In genomic region chr9:122904823-122905710, GRCh38 we compare ENCODE assay signal across 8 cellular contexts. TPM values are rescaled to one million over a fixed set of nuclear protein-coding genes. Genes with fewer than 3 reads are reported as not detected.
A peak's percentile ranks its signal among the peaks of the same experiment; 100 is the strongest.
DNase-seq lines count a peak whose midpoint lies in the region; ATAC-seq, FAIRE-seq and TF ChIP-seq lines count a peak whose summit lies in the region.

A gene with protein sequence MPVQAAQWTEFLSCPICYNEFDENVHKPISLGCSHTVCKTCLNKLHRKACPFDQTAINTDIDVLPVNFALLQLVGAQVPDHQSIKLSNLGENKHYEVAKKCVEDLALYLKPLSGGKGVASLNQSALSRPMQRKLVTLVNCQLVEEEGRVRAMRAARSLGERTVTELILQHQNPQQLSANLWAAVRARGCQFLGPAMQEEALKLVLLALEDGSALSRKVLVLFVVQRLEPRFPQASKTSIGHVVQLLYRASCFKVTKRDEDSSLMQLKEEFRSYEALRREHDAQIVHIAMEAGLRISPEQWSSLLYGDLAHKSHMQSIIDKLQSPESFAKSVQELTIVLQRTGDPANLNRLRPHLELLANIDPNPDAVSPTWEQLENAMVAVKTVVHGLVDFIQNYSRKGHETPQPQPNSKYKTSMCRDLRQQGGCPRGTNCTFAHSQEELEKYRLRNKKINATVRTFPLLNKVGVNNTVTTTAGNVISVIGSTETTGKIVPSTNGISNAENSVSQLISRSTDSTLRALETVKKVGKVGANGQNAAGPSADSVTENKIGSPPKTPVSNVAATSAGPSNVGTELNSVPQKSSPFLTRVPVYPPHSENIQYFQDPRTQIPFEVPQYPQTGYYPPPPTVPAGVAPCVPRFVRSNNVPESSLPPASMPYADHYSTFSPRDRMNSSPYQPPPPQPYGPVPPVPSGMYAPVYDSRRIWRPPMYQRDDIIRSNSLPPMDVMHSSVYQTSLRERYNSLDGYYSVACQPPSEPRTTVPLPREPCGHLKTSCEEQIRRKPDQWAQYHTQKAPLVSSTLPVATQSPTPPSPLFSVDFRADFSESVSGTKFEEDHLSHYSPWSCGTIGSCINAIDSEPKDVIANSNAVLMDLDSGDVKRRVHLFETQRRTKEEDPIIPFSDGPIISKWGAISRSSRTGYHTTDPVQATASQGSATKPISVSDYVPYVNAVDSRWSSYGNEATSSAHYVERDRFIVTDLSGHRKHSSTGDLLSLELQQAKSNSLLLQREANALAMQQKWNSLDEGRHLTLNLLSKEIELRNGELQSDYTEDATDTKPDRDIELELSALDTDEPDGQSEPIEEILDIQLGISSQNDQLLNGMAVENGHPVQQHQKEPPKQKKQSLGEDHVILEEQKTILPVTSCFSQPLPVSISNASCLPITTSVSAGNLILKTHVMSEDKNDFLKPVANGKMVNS (minus strand): TSS chr9:122905359. CDS start chr9:122897509, 7,850 bp downstream.

- ATAC-seq in HG03460 (IDR thresholded peaks at IDR 0.05; ENCODE audit: unreplicated experiment) = peak; percentile 81

- peaks cover 1% of the 10 kb centered on the region for H3K36me3 ChIP-seq in BJ (ENCODE audit: control insufficient read depth, insufficient read depth, low read length)

- POLR2A ChIA-PET in BJ (lab: Charles Lee) = interaction anchor here (0.7 kb wide), 1 partner anchor 1183 kb away, joined by 3 read pairs; no protein-coding TSS in a partner anchor

- CTCF ChIA-PET in BJ (lab: Yijun Ruan, JAX) = interaction anchor here (1.3 to 1.5 kb wide), 2 partner anchors 12 to 86 kb away, joined by 3 to 4 read pairs; no protein-coding TSS in a partner anchor

- no peak for TF ChIP-seq CTCF in BJ (IDR thresholded peaks at IDR 0.05; ENCODE audit: insufficient read depth, low read depth, low read length)

- FAIRE-seq in colon (lab: Jason Lieb, UNC) = peak; percentile 82

- DNase-seq in BJ (ENCODE audit: low read depth) (peak; percentile 99), GM19240 (ENCODE audit: insufficient read length, low spot score) (peak; percentile 54), NCI-H526 (lab: John Stamatoyannopoulos, UW) (peak; percentile 98 to 99), kidney glomerular epithelial cell (lab: John Stamatoyannopoulos, UW) (peak; percentile 99)
- peak; percentile 97 for DNase-seq in activated CD4-positive, alpha-beta T cell treated with anti-CD3 and anti-CD28 coated beads for 48 hours
- peak; percentile 86 to 95 for DNase-seq in stimulated activated CD4-positive, alpha-beta T cell treated with anti-CD3 and anti-CD28 coated beads, Interleukin-1b, Interleukin-23, amount 100 ng/mL, for 1 hour (ENCODE audit: low read depth in 2 of 2)

- no peaks in the 10 kb centered on the region for H3K27me3 ChIP-seq in BJ (ENCODE audit: control insufficient read depth, insufficient read depth, low read length)

- H3K4me3 ChIP-seq in BJ (ENCODE audit: low read depth, low read length) = peak within 1 kb of the TSS; percentile 61

RNA-seq across cellular contexts. Expression of the gene that starts here (rescaled TPM):
- polyA plus RNA-seq in BJ (2011; rRNA removed) = 35.3 and 50.2 TPM in 2 replicates
- 50.8 and 73.5 TPM in 2 replicates for polyA minus RNA-seq in BJ (2011; rRNA and poly(A)+ RNA removed)

Comparison
In these comparisons a context has a peak if more than half of its experiments do, and no peak if none do; other contexts are left out.
1. Peak in every context shown above with its lines: DNase-seq, ATAC-seq and H3K4me3 ChIP-seq.